ENCODE assay signal across 28 cellular contexts in the genomic region with DNA sequence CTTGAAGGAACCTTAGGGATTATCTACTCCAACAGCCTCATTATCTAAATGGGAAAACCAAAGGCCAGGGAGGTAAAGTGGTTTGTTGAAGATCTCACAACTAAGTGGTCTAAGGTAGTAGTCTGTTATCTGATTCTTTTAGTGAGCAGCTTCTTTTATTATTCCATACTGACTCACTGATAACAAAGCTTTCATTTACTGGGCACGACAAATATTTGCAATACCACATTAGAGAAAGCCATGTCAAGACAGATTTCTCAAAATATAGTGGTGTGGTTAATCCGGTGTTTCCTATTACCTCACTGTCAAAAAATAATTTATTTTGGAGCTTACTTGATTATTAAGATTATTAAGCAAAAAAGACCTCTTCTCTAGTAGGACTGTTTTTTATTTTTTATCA.
"Had no signal": no experiment of that assay in that cellular context is flagged by ENCODE, and none has a peak within 500 bp of the region (broad histone marks: within the 10 kb centered on the region; RNA-seq: fewer than 3 reads in every experiment).

No MANE protein-coding gene starts in this region.

- H3K4me3 ChIP-seq: adrenal gland, coronary artery, dorsolateral prefrontal cortex, esophagus muscularis mucosa, gastrocnemius medialis, heart left ventricle had no signal

- H3K36me3 ChIP-seq: adrenal gland, esophagus muscularis mucosa, gastrocnemius medialis, heart left ventricle had no signal

- H3K9me3 ChIP-seq: gastrocnemius medialis had no signal

- H3K27me3 ChIP-seq: adrenal gland, dorsolateral prefrontal cortex, esophagus muscularis mucosa, foreskin keratinocyte, gastrocnemius medialis, heart left ventricle had no signal

- H3K4me1 ChIP-seq: adrenal gland, esophagus muscularis mucosa, foreskin keratinocyte, gastrocnemius medialis, heart left ventricle had no signal

- ATAC-seq: activated CD4-positive, alpha-beta T cell treated with anti-CD3 and anti-CD28 coated beads for 36 hours; activated CD8-positive, alpha-beta memory T cell treated with anti-CD3 and anti-CD28 coated beads, Interleukin-2, amount 10 ng/mL, durations not matched to agents 7 days and 5 days; activated CD8-positive, alpha-beta T cell treated with anti-CD3 and anti-CD28 coated beads, Interleukin-2, amount 10 ng/mL, durations not matched to agents 7 days and 5 days; activated naive CD8-positive, alpha-beta T cell treated with anti-CD3 and anti-CD28 coated beads, Interleukin-2, amount 50 U/mL, for 24 hours; foreskin keratinocyte; gastrocnemius medialis; heart left ventricle had no signal

- H3K27ac ChIP-seq: adrenal gland, coronary artery, dorsolateral prefrontal cortex, esophagus muscularis mucosa, foreskin keratinocyte, gastrocnemius medialis, heart left ventricle had no signal

- DNase-seq: activated CD4-positive, alpha-beta memory T cell treated with anti-CD3 and anti-CD28 coated beads for 36 hours; activated CD4-positive, alpha-beta T cell treated with anti-CD3 and anti-CD28 coated beads for 36 hours; activated CD4-positive, alpha-beta T cell treated with anti-CD3 and anti-CD28 coated beads, Interleukin-2, amount 10 ng/mL, durations not matched to agents 24 days and 14 days; activated CD4-positive, CD25-positive, alpha-beta regulatory T cell; activated CD4-positive, CD25-positive, alpha-beta regulatory T cell treated with anti-CD3 and anti-CD28 coated beads, Interleukin-2, amount 50 U/mL, for 72 hours; activated CD8-positive, alpha-beta memory T cell treated with anti-CD3 and anti-CD28 coated beads, Interleukin-2, amount 10 ng/mL, durations not matched to agents 7 days and 5 days; activated CD8-positive, alpha-beta memory T cell treated with anti-CD3 and anti-CD28 coated beads, Interleukin-2, amount 50 U/mL, for 4 hours; activated CD8-positive, alpha-beta T cell treated with anti-CD3 and anti-CD28 coated beads, Interleukin-2, amount 10 ng/mL, durations not matched to agents 7 days and 5 days; activated effector memory CD4-positive, alpha-beta T cell treated with anti-CD3 and anti-CD28 coated beads, Interleukin-2, amount 50 U/mL, for 16 hours; activated naive CD4-positive, alpha-beta T cell treated with anti-CD3 and anti-CD28 coated beads for 36 hours; activated naive CD8-positive, alpha-beta T cell treated with anti-CD3 and anti-CD28 coated beads for 36 hours; activated naive CD8-positive, alpha-beta T cell treated with anti-CD3 and anti-CD28 coated beads, Interleukin-2, amount 50 U/mL, for 24 hours; activated T-cell treated with anti-CD3 and anti-CD28 coated beads, Interleukin-2, amount 50 U/mL, for 1 hour; activated T-cell treated with anti-CD3 and anti-CD28 coated beads, Interleukin-2, amount 50 U/mL, for 48 hours; adrenal gland; amygdala; aorta; dorsolateral prefrontal cortex; effector memory CD4-positive, alpha-beta T cell; endodermal cell; erythroblast; gastrocnemius medialis; glutamatergic neuron; heart left ventricle; T-helper 2 cell had no signal
